Comparison of ENCODE assay signal across 1 cellular context in the genomic region with DNA sequence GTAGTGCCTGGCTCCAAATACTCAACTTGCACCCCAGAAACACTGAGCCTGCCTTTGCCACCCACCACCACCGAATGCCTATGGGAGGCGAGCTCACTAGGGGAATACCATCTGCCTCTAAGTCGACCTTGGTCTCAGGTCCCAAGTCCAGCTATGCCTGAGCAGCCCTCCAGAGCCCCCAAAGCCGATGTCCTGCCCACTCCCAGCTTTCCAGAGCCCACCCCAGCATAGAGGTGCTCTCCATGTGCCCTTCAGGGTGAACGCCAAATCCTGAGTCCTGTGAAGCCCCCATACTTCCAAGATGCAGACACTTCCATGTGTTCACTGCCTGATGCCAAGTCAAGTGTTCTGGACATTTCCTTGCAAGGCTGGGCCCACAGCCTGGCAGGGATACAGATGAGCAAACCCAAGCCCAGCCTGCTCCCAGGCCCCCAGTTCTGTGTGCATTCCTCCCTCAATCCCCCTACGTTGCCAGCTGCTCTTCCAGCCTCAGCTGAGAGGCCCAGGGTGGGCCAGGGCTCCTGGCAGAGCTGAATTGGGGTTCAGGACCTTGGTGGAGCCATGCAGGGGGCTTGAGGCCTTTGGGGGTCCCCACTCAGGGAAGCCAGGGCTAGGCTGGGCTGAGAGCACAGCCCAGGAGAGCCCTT.
TF ChIP-seq lines count a peak whose summit lies in the region.

No MANE protein-coding gene starts in this region.

TF ChIP-seq in GM23338, 12 proteins besides CTCF, POLR2A, EP300 and RAD21:
- TF ChIP-seq, protein P1, sequence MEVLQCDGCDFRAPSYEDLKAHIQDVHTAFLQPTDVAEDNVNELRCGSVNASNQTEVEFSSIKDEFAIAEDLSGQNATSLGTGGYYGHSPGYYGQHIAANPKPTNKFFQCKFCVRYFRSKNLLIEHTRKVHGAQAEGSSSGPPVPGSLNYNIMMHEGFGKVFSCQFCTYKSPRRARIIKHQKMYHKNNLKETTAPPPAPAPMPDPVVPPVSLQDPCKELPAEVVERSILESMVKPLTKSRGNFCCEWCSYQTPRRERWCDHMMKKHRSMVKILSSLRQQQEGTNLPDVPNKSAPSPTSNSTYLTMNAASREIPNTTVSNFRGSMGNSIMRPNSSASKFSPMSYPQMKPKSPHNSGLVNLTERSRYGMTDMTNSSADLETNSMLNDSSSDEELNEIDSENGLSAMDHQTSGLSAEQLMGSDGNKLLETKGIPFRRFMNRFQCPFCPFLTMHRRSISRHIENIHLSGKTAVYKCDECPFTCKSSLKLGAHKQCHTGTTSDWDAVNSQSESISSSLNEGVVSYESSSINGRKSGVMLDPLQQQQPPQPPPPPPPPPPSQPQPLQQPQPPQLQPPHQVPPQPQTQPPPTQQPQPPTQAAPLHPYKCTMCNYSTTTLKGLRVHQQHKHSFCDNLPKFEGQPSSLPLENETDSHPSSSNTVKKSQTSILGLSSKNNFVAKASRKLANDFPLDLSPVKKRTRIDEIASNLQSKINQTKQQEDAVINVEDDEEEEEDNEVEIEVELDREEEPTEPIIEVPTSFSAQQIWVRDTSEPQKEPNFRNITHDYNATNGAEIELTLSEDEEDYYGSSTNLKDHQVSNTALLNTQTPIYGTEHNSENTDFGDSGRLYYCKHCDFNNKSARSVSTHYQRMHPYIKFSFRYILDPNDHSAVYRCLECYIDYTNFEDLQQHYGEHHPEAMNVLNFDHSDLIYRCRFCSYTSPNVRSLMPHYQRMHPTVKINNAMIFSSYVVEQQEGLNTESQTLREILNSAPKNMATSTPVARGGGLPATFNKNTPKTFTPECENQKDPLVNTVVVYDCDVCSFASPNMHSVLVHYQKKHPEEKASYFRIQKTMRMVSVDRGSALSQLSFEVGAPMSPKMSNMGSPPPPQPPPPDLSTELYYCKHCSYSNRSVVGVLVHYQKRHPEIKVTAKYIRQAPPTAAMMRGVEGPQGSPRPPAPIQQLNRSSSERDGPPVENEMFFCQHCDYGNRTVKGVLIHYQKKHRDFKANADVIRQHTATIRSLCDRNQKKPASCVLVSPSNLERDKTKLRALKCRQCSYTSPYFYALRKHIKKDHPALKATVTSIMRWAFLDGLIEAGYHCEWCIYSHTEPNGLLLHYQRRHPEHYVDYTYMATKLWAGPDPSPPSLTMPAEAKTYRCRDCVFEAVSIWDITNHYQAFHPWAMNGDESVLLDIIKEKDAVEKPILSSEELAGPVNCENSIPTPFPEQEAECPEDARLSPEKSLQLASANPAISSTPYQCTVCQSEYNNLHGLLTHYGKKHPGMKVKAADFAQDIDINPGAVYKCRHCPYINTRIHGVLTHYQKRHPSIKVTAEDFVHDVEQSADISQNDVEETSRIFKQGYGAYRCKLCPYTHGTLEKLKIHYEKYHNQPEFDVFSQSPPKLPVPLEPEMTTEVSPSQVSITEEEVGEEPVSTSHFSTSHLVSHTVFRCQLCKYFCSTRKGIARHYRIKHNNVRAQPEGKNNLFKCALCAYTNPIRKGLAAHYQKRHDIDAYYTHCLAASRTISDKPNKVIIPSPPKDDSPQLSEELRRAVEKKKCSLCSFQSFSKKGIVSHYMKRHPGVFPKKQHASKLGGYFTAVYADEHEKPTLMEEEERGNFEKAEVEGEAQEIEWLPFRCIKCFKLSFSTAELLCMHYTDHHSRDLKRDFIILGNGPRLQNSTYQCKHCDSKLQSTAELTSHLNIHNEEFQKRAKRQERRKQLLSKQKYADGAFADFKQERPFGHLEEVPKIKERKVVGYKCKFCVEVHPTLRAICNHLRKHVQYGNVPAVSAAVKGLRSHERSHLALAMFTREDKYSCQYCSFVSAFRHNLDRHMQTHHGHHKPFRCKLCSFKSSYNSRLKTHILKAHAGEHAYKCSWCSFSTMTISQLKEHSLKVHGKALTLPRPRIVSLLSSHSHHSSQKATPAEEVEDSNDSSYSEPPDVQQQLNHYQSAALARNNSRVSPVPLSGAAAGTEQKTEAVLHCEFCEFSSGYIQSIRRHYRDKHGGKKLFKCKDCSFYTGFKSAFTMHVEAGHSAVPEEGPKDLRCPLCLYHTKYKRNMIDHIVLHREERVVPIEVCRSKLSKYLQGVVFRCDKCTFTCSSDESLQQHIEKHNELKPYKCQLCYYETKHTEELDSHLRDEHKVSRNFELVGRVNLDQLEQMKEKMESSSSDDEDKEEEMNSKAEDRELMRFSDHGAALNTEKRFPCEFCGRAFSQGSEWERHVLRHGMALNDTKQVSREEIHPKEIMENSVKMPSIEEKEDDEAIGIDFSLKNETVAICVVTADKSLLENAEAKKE (CRISPR knock-in tag; IDR thresholded peaks at IDR 0.05): no peak
- TF ChIP-seq, protein P2, sequence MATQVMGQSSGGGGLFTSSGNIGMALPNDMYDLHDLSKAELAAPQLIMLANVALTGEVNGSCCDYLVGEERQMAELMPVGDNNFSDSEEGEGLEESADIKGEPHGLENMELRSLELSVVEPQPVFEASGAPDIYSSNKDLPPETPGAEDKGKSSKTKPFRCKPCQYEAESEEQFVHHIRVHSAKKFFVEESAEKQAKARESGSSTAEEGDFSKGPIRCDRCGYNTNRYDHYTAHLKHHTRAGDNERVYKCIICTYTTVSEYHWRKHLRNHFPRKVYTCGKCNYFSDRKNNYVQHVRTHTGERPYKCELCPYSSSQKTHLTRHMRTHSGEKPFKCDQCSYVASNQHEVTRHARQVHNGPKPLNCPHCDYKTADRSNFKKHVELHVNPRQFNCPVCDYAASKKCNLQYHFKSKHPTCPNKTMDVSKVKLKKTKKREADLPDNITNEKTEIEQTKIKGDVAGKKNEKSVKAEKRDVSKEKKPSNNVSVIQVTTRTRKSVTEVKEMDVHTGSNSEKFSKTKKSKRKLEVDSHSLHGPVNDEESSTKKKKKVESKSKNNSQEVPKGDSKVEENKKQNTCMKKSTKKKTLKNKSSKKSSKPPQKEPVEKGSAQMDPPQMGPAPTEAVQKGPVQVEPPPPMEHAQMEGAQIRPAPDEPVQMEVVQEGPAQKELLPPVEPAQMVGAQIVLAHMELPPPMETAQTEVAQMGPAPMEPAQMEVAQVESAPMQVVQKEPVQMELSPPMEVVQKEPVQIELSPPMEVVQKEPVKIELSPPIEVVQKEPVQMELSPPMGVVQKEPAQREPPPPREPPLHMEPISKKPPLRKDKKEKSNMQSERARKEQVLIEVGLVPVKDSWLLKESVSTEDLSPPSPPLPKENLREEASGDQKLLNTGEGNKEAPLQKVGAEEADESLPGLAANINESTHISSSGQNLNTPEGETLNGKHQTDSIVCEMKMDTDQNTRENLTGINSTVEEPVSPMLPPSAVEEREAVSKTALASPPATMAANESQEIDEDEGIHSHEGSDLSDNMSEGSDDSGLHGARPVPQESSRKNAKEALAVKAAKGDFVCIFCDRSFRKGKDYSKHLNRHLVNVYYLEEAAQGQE (IDR thresholded peaks at IDR 0.05; ENCODE audit: unreplicated experiment): no peak
- TF ChIP-seq ETS1 (IDR thresholded peaks at IDR 0.05) (no peak), EZH2 (IDR thresholded peaks at IDR 0.05; ENCODE audit: low read depth, unreplicated experiment) (no peak), NANOG (IDR thresholded peaks at IDR 0.05; ENCODE audit: borderline replicate concordance) (no peak)
